ENCODE assay signal across 1 cellular context in the genomic region with DNA sequence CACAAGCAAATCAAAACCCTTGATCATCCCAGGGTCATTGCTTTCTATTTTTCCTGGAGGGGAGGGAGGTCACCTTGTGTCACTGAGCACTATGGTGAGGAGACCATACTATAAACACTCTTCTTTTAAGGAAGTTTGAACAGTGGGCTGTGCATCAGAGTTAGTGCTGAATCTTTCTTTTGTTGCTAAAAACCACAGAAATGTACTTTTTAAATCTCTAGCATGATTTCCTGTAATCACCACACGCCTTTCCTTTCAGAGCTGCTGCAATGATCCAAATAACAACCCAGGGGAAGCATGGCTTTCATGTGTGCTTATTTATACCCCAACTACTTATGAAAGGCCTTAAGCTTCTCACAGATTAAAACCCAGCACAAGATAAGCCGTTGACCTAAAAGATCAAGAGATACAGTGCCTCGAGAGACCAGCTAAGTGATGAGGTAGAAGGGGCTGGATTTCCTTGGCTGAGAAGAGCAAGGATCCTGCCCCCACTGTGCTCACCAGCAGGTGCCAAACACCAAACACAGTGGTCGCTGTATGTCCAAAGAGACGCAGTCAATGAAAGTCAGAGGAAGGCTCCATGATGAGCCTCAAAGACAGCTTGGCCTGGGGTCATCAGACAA.
TF ChIP-seq lines count a peak whose summit lies in the region.

No MANE protein-coding gene starts in this region.

TF ChIP-seq in WTC11, 78 proteins besides CTCF, POLR2A, EP300 and RAD21 (continued from another document):
- TF ChIP-seq, protein P1, sequence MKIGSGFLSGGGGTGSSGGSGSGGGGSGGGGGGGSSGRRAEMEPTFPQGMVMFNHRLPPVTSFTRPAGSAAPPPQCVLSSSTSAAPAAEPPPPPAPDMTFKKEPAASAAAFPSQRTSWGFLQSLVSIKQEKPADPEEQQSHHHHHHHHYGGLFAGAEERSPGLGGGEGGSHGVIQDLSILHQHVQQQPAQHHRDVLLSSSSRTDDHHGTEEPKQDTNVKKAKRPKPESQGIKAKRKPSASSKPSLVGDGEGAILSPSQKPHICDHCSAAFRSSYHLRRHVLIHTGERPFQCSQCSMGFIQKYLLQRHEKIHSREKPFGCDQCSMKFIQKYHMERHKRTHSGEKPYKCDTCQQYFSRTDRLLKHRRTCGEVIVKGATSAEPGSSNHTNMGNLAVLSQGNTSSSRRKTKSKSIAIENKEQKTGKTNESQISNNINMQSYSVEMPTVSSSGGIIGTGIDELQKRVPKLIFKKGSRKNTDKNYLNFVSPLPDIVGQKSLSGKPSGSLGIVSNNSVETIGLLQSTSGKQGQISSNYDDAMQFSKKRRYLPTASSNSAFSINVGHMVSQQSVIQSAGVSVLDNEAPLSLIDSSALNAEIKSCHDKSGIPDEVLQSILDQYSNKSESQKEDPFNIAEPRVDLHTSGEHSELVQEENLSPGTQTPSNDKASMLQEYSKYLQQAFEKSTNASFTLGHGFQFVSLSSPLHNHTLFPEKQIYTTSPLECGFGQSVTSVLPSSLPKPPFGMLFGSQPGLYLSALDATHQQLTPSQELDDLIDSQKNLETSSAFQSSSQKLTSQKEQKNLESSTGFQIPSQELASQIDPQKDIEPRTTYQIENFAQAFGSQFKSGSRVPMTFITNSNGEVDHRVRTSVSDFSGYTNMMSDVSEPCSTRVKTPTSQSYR (CRISPR knock-in tag; IDR thresholded peaks at IDR 0.05), result no peak
- TF ChIP-seq ZNF416 (CRISPR knock-in tag; IDR thresholded peaks at IDR 0.05), result no peak
- TF ChIP-seq, protein P2, sequence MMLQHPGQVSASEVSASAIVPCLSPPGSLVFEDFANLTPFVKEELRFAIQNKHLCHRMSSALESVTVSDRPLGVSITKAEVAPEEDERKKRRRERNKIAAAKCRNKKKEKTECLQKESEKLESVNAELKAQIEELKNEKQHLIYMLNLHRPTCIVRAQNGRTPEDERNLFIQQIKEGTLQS (CRISPR knock-in tag; conservative IDR thresholded peaks at IDR 0.05), result no peak
- TF ChIP-seq GTF2I (CRISPR knock-in tag; conservative IDR thresholded peaks at IDR 0.05), result no peak
